ENCODE assay signal across 8 cellular contexts in the genomic region with DNA sequence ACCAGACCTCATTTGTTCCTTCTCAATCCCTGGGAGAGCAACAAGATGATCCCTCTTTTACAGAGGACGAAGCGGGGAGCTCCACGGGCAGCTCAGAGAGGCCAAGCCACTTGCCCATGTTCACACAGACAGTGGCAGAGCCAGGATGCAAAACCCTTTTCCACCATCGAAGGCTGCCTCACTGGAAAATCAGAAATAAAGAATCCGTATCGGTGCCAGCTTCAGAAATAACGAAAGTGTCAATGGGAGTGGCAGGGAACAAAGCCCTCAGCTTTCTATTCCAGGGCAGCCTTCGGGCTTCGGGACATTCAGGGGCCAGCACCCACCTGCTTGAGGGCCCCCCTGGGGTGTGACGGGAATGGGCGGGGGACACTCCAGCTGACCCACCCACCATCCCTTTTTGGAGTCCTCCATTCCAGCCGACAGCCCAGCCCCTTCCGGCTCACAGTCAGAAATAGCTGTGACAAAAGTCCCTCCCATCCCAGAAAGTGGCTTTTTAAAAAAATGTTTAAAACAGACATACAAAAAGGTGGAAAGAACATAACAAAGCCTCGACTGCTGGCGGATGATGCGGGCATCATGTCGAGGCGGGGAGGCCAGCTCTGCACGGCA. TPM values are rescaled to one million over a fixed set of nuclear protein-coding genes. Genes with fewer than 3 reads are reported as not detected.
DNase-seq lines count a peak whose midpoint lies in the region; ATAC-seq and TF ChIP-seq lines count a peak whose summit lies in the region.

No MANE protein-coding gene starts in this region.

- CTCF ChIA-PET in activated CD4-positive, alpha-beta memory T cell treated with anti-CD3 and anti-CD28 coated beads, Interleukin-2, amount 10 ng/mL, durations not matched to agents 7 days and 5 days (lab: Charles Lee): interaction anchor here (0.6 to 11.1 kb wide), 10 partner anchors 9 to 1511 kb away, joined by 3 to 123 read pairs (median 5); partner anchors contain the start of genes ALDH4A1 and RCC2

- no peak for TF ChIP-seq CTCF in GM12875 (IDR thresholded peaks at IDR 0.05; ENCODE audit: borderline replicate concordance, insufficient read depth, low read depth, low read length)

- H3K9ac ChIP-seq in skeletal muscle satellite cell (ENCODE audit: low read depth, low read length): peak overlapping the region; percentile 87

- H3K27ac Mint-ChIP-seq in activated CD4-positive, alpha-beta memory T cell treated with anti-CD3 and anti-CD28 coated beads, Interleukin-2, amount 10 ng/mL, durations not matched to agents 7 days and 5 days: peak overlapping the region; percentile 95

- H3K9me3 Mint-ChIP-seq in activated CD4-positive, alpha-beta memory T cell treated with anti-CD3 and anti-CD28 coated beads, Interleukin-2, amount 10 ng/mL, durations not matched to agents 7 days and 5 days: no peaks in the 10 kb centered on the region

- POLR2A ChIA-PET in activated CD4-positive, alpha-beta memory T cell treated with anti-CD3 and anti-CD28 coated beads, Interleukin-2, amount 10 ng/mL, durations not matched to agents 7 days and 5 days (lab: Charles Lee): interaction anchor here (1.1 to 12.3 kb wide), 9 partner anchors 10 to 258 kb away, joined by 3 to 414 read pairs (median 7); partner anchors contain the start of gene ALDH4A1

- peak overlapping the region; percentile 82 for H3K4me3 Mint-ChIP-seq in activated CD4-positive, alpha-beta memory T cell treated with anti-CD3 and anti-CD28 coated beads, Interleukin-2, amount 10 ng/mL, durations not matched to agents 7 days and 5 days

- no peaks in the 10 kb centered on the region for H3K27me3 ChIP-seq in skeletal muscle satellite cell (ENCODE audit: control insufficient read depth, insufficient read depth, low read length)

- H3K9me3 ChIP-seq in skeletal muscle satellite cell (replicated peaks; ENCODE audit: low read length): no peaks in the 10 kb centered on the region

- peaks cover 5% of the 10 kb centered on the region for H3K27me3 Mint-ChIP-seq in activated CD4-positive, alpha-beta memory T cell treated with anti-CD3 and anti-CD28 coated beads, Interleukin-2, amount 10 ng/mL, durations not matched to agents 7 days and 5 days

- peaks cover 93% of the 10 kb centered on the region for H3K4me1 Mint-ChIP-seq in activated CD4-positive, alpha-beta memory T cell treated with anti-CD3 and anti-CD28 coated beads, Interleukin-2, amount 10 ng/mL, durations not matched to agents 7 days and 5 days

- peaks cover 73% of the 10 kb centered on the region for H3K4me1 ChIP-seq in skeletal muscle satellite cell (ENCODE audit: control insufficient read depth, insufficient read depth, low read length)

- H3K36me3 ChIP-seq in skeletal muscle satellite cell (ENCODE audit: insufficient read depth, low read length): no peaks in the 10 kb centered on the region

- intact Hi-C loops in Right ventricle myocardium inferior (cut with DNase I): loop anchor here (2.0 kb wide), 1 partner anchor 28 kb away; no protein-coding TSS in a partner anchor

- peaks cover 16% of the 10 kb centered on the region for H3K36me3 Mint-ChIP-seq in activated CD4-positive, alpha-beta memory T cell treated with anti-CD3 and anti-CD28 coated beads, Interleukin-2, amount 10 ng/mL, durations not matched to agents 7 days and 5 days (ENCODE audit: low read depth)

- peak overlapping the region; percentile 47 for H3K4me3 ChIP-seq in GM12875 (ENCODE audit: low read depth, low read length)
- H3K4me3 ChIP-seq in skeletal muscle satellite cell (ENCODE audit: low read length): peak overlapping the region; percentile 57

- DNase-seq in activated CD4-positive, alpha-beta memory T cell treated with anti-CD3 and anti-CD28 coated beads, Interleukin-2, amount 10 ng/mL, durations not matched to agents 7 days and 5 days: peak; percentile 51
- no peak for DNase-seq in Right ventricle myocardium inferior (ENCODE audit: missing footprints)
- no peak for DNase-seq in stimulated activated CD4-positive, alpha-beta T cell treated with anti-CD3 and anti-CD28 coated beads, Interleukin-1b, Interleukin-23, amount 100 ng/mL, for 48 hours

- H3K4me2 ChIP-seq in skeletal muscle satellite cell (ENCODE audit: low read length): peak overlapping the region; percentile 87

- ATAC-seq in Right ventricle myocardium inferior (peak; percentile 48), HG03460 (IDR thresholded peaks at IDR 0.05; ENCODE audit: unreplicated experiment) (no peak), HG02759 (IDR thresholded peaks at IDR 0.05; ENCODE audit: unreplicated experiment) (no peak), GM21367 (IDR thresholded peaks at IDR 0.05; ENCODE audit: unreplicated experiment) (no peak)

RNA-seq across cellular contexts. Expression of gene IFFO2, which starts 6.0 kb away (rescaled TPM):
- 10 to 100 TPM; 19.9 to 22.7 TPM for total RNA-seq in activated CD4-positive, alpha-beta memory T cell treated with anti-CD3 and anti-CD28 coated beads, Interleukin-2, amount 10 ng/mL, durations not matched to agents 7 days and 5 days
- 5.2 TPM for total RNA-seq in Right ventricle myocardium inferior
- total RNA-seq in skeletal muscle satellite cell (2012; rRNA removed): 6.3 and 9.0 TPM in 2 replicates

RNA-seq across cellular contexts. Expression of gene ALDH4A1, which starts 48.2 kb away (rescaled TPM):
- 1 to 10 TPM; 3.3 to 3.7 TPM for total RNA-seq in activated CD4-positive, alpha-beta memory T cell treated with anti-CD3 and anti-CD28 coated beads, Interleukin-2, amount 10 ng/mL, durations not matched to agents 7 days and 5 days
- total RNA-seq in Right ventricle myocardium inferior: 31.2 TPM
- 7.0 and 8.1 TPM in 2 replicates for total RNA-seq in skeletal muscle satellite cell (2012; rRNA removed)
